Comparison of ENCODE assay signal across 8 cellular contexts in the genomic region with DNA sequence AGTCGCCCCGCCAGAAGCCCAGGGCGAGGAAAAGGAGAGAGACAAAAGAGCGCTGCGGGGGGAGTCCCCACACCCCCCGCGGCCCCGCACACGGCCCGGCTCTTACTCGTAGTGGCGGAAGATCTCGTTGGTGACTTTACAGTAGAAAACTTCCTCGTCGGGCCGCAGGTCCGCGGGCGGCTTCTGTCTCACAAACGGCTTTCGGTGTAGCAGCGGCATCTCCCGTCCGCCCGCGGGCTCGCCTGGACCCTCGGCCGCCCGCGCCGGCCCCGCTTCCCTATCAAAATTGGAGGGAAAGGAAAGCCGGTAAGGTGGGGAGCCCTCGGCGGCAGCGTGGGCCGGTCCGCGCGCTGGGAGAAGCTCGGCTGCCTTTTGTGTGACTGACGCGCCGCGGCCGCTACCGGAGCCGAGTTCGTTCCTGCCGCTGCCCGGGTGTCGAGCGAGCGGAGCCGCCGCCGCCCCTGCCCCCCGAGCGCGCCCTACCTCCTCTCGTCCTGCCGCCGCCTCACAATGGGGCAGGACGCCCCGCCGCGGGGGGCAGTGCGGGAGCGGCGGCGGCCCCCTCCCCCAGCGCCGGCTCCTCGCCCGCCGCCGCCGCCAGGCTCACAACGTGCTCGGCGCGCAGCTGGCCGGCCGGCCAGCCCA. TPM values are rescaled to one million over a fixed set of nuclear protein-coding genes. Genes with fewer than 3 reads are reported as not detected.
DNase-seq lines count a peak whose midpoint lies in the region; ATAC-seq and TF ChIP-seq lines count a peak whose summit lies in the region.

No MANE protein-coding gene starts in this region.

- H4K20me1 ChIP-seq in GM23338 (replicated peaks; ENCODE audit: insufficient read depth) (no peaks in the 10 kb centered on the region), Karpas-422 (ENCODE audit: insufficient read depth, low read depth, low read length) (no peaks in the 10 kb centered on the region)

- H3K27me3 Mint-ChIP-seq in GM23338 (ENCODE audit: insufficient read depth, low read depth, poor library complexity), result peaks cover 16% of the 10 kb centered on the region

- H3K27me3 ChIP-seq in GM23338 (ENCODE audit: insufficient read depth) (peaks cover 5% of the 10 kb centered on the region; the same call in 1 of the 2 replicates), Karpas-422 (ENCODE audit: low read length) (no peaks in the 10 kb centered on the region), iPS DF 6.9 (ENCODE audit: control insufficient read depth, insufficient read depth, low read length) (no peaks in the 10 kb centered on the region; the same call in 1 of the 2 replicates), skeletal muscle satellite cell (ENCODE audit: control insufficient read depth, insufficient read depth, low read length) (no peaks in the 10 kb centered on the region)

- peaks cover 15% of the 10 kb centered on the region for H3K4me1 Mint-ChIP-seq in GM23338

- ATAC-seq in GM23338, result peak; percentile 59

- H3K27ac ChIP-seq in GM23338 (ENCODE audit: low read depth) (no peak overlapping the region), Karpas-422 (ENCODE audit: low read length) (peak overlapping the region; percentile 93), iPS DF 6.9 (ENCODE audit: low read length) (no peak overlapping the region)

- no peaks in the 10 kb centered on the region for H3K9me3 Mint-ChIP-seq in GM23338

- H2AFZ ChIP-seq in GM23338 (peak overlapping the region; percentile 53), Karpas-422 (ENCODE audit: low read length) (peak overlapping the region; percentile 64; the same call in 1 of the 2 replicates)

- H3K36me3 ChIP-seq in GM23338 (ENCODE audit: insufficient read depth) (no peaks in the 10 kb centered on the region), Karpas-422 (ENCODE audit: insufficient read depth, low read length) (peaks cover 25% of the 10 kb centered on the region), iPS DF 6.9 (ENCODE audit: control insufficient read depth, insufficient read depth, low read length) (no peaks in the 10 kb centered on the region), skeletal muscle satellite cell (ENCODE audit: insufficient read depth, low read length) (peaks cover 10% of the 10 kb centered on the region)

- H3K9me3 ChIP-seq in Karpas-422 (ENCODE audit: low read length) (no peaks in the 10 kb centered on the region), iPS DF 6.9 (ENCODE audit: control insufficient read depth, insufficient read depth, low read length) (no peaks in the 10 kb centered on the region), skeletal muscle satellite cell (replicated peaks; ENCODE audit: low read length) (no peaks in the 10 kb centered on the region)

- H3K4me3 ChIP-seq in GM23338, result peak overlapping the region; percentile 63
- peak overlapping the region; percentile 73 for H3K4me3 ChIP-seq in Karpas-422 (ENCODE audit: low read length)
- peak overlapping the region; percentile 97 for H3K4me3 ChIP-seq in iPS DF 6.9 (ENCODE audit: low read length)
- H3K4me3 ChIP-seq in skeletal muscle satellite cell (ENCODE audit: low read length), result peak overlapping the region; percentile 96

- 0 out of 2 replicates have a peak, but pooled peaks cover 3% of the 10 kb centered on the region for H3F3A ChIP-seq in GM23338 (replicated peaks; ENCODE audit: low read depth)

- DNase-seq in GM10266 (ENCODE audit: extremely low spot score) (peak; percentile 67), GM23338 (ENCODE audit: low spot score) (peak; percentile 79), Karpas-422 (peak; percentile 85), T follicular helper cell (ENCODE audit: low read depth) (peak; percentile 34), astrocyte of the hippocampus (ENCODE audit: low read depth, low spot score) (peak; percentile 80), iPS DF 6.9 (ENCODE audit: low read depth, low spot score) (no peak), NCI-H128 (lab: John Stamatoyannopoulos, UW; ENCODE audit: unreplicated experiment) (no peak)

- peaks cover 5% of the 10 kb centered on the region for H3K4me1 ChIP-seq in GM23338 (ENCODE audit: insufficient read depth)
- peaks cover 35% of the 10 kb centered on the region for H3K4me1 ChIP-seq in Karpas-422 (ENCODE audit: low read length)
- H3K4me1 ChIP-seq in iPS DF 6.9 (ENCODE audit: control insufficient read depth, insufficient read depth, low read length), result no peaks in the 10 kb centered on the region
- peaks cover 12% of the 10 kb centered on the region for H3K4me1 ChIP-seq in skeletal muscle satellite cell (ENCODE audit: control insufficient read depth, insufficient read depth, low read length)

- no CpG with 5 or more reads among the region's 85 CpGs for WGBS in iPS DF 6.9 (ENCODE audit: insufficient coverage, insufficient read length)

- H3K36me3 Mint-ChIP-seq in GM23338 (ENCODE audit: low read depth), result peaks cover 3% of the 10 kb centered on the region; the same call in 2 of the 3 replicates

- peak; percentile 36 for TF ChIP-seq CTCF in GM10266 (IDR thresholded peaks at IDR 0.05; ENCODE audit: control insufficient read depth, insufficient read depth, low read depth, missing control alignments)
- no peak for TF ChIP-seq CTCF in GM23338 (conservative IDR thresholded peaks at IDR 0.05; ENCODE audit: low read depth in 2 of 2)

- peak overlapping the region; percentile 90 for H3K4me3 Mint-ChIP-seq in GM23338

- H3K9ac ChIP-seq in Karpas-422 (ENCODE audit: low read length), result peak overlapping the region; percentile 95
- peak overlapping the region; percentile 96 for H3K9ac ChIP-seq in skeletal muscle satellite cell (ENCODE audit: low read depth, low read length)

- H3K79me2 ChIP-seq in GM23338 (replicated peaks; ENCODE audit: insufficient read depth) (peaks cover 35% of the 10 kb centered on the region), Karpas-422 (ENCODE audit: low read length) (peaks cover 65% of the 10 kb centered on the region)

- H3K4me2 ChIP-seq in GM23338, result peak overlapping the region; percentile 86
- peak overlapping the region; percentile 73 for H3K4me2 ChIP-seq in Karpas-422 (ENCODE audit: low read depth, low read length, poor library complexity, severe bottlenecking)
- peak overlapping the region; percentile 99 for H3K4me2 ChIP-seq in skeletal muscle satellite cell (ENCODE audit: low read length)

- no peak overlapping the region for H3K27ac Mint-ChIP-seq in GM23338

- H3K9me2 ChIP-seq in GM23338 (ENCODE audit: insufficient read depth), result no peaks in the 10 kb centered on the region
- no peaks in the 10 kb centered on the region for H3K9me2 ChIP-seq in Karpas-422 (replicated peaks; ENCODE audit: insufficient read depth, low read length)

RNA-seq across cellular contexts. Expression of gene BAZ1A, which starts 0.7 kb away (rescaled TPM):
- total RNA-seq in GM23338 (2014; rRNA removed; shearing (Covaris generic)), result 21.8 and 24.2 TPM in 2 replicates
- 24.1 and 26.8 TPM in 2 replicates for polyA plus RNA-seq in GM23338 (2016; fragmentation: Nextera tagmentation; extraction: Ambion mirVana)
- total RNA-seq in Karpas-422 (2014; rRNA removed; shearing (Covaris generic); ENCODE audit: low replicate concordance), result 63.7 and 136 TPM in 2 replicates
- 31.0 and 34.2 TPM in 2 replicates for total RNA-seq in skeletal muscle satellite cell (2012; rRNA removed)

Comparison
In these comparisons a context has a peak if more than half of its experiments do, and no peak if none do; other contexts are left out.
1. DNase-seq: peak in GM10266 (single experiment), GM23338 (single experiment), Karpas-422 (single experiment), T follicular helper cell (single experiment) and astrocyte of the hippocampus (single experiment); none in iPS DF 6.9 (single experiment) and NCI-H128 (single experiment).
2. Peak in every context shown above with its lines, with median percentiles within 50 percentile points of each other: H3K4me2 ChIP-seq and H3K4me3 ChIP-seq.